In the genomic region with DNA sequence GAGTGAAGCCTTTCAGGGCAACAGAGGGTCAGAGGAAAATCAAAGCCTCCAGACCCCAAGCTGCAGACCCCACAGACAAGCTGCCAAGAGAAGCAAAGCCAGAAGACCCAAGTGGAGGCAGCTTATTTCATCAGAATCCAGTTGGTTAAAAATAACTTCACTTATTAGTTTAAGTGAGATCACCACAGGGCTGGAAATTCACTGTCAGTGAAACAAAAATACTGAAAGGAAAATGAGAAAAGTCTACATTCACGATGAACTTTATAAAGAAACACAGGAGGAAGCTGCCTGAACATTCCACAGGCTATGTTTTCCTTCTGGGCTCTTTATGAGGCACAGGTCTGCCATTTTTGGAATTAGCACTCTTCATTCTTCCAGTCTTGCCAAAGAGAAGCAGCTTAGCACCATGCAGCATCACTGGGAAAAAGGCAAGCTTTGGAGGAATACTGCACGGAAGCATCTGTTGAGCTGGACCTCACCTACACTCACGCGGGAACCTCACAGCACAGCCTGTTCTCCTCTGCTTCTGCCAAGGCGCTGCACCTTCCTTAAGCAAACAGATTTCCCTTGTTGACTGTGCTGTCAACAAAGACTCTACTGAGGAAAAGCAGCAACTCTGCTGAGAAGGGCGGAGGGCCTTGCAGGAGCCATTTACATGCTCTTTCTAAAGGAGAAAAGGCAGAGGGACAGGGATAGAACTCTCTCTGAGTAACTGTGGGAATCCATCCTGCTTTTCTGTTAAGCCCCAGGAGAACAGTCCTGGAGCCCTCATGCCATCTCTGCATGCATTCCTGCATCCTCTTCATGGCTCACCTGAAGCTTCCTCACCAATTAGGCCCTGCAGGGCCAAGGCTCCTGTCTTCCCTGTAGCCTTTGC, we compare ENCODE assay signal across 20 cellular contexts. TPM values are rescaled to one million over a fixed set of nuclear protein-coding genes. Genes with fewer than 3 reads are reported as not detected.
DNase-seq lines count a peak whose midpoint lies in the region; ATAC-seq, FAIRE-seq and TF ChIP-seq lines count a peak whose summit lies in the region.
"Had no signal": no experiment of that assay in that cellular context is flagged by ENCODE, and none has a peak within 500 bp of the region (broad histone marks: within the 10 kb centered on the region; RNA-seq: fewer than 3 reads in every experiment).

No MANE protein-coding gene starts in this region.

- TF ChIP-seq RAD21 in HepG2 (CRISPR knock-in tag; IDR thresholded peaks at IDR 0.05) = no peak

- H3K27ac ChIP-seq in HepG2 (ENCODE audit: extremely low read length, insufficient read depth, low read length) (no peak overlapping the region), right lobe of liver (no peak overlapping the region)

- no peak for DNase-seq in HepG2 (ENCODE audit: low spot score)
- DNase-seq in right lobe of liver = no peak
- peak; percentile 3 for DNase-seq in fibroblast of peridontal ligament (ENCODE audit: extremely low read depth)
- no peak for DNase-seq in osteocyte (ENCODE audit: extremely low spot score, unreplicated experiment)
- DNase-seq in D721Med (ENCODE audit: insufficient read length, low spot score) = no peak
- no peak for DNase-seq in left cardiac atrium
- DNase-seq: activated CD4-positive, alpha-beta T cell treated with anti-CD3 and anti-CD28 coated beads for 1 hour; activated gamma-delta T cell; CD4-positive, alpha-beta T cell; glutamatergic neuron; Karpas-422; NCI-H1436; NCI-H345; nucleus accumbens; SHP77 treated with DMSO at 0.1 percent for 48 hours; small intestine had no signal

- no peak overlapping the region for H2AFZ ChIP-seq in HepG2 (ENCODE audit: low read length)

- peaks cover 24% of the 10 kb centered on the region for H3K4me1 Mint-ChIP-seq in osteocyte (ENCODE audit: unreplicated experiment)

- no peak overlapping the region for H3K4me3 ChIP-seq in HepG2 (replicated peaks in 1 of 3; ENCODE audit: insufficient read depth in 1 of 3, low read depth in 2 of 3, low read length in 3 of 3)
- H3K4me3 ChIP-seq in right lobe of liver = no peak overlapping the region

- POLR2A ChIA-PET in HepG2 (lab: Yijun Ruan, JAX) = no interaction called here

- no peaks in the 10 kb centered on the region for H4K20me1 ChIP-seq in HepG2 (ENCODE audit: insufficient read depth, low read length)

- H3K27ac Mint-ChIP-seq in osteocyte (ENCODE audit: unreplicated experiment) = peak overlapping the region; percentile 97
- H3K27ac Mint-ChIP-seq: CD4-positive, alpha-beta T cell; T-helper 2 cell treated with Interferon-gamma antibody and Interleukin-4, amounts not matched to agents 5 μg/mL and 100 μg/mL, for 36 hours had no signal

- in situ Hi-C loops in HepG2 (cut with HindIII; ENCODE audit: extremely low pct_ligation_motif_present, low pct_unique_long_range_greater_than_20kb) = no loop called here

- no peaks in the 10 kb centered on the region for H3K27me3 Mint-ChIP-seq in osteocyte (ENCODE audit: unreplicated experiment)

- TF ChIP-seq POLR2A in HepG2 (IDR thresholded peaks at IDR 0.05; ENCODE audit: insufficient read depth in 1 of 2, low read depth in 2 of 2, low read length in 2 of 2) (no peak), right lobe of liver (IDR thresholded peaks at IDR 0.05) (no peak)

- no TSS peak for BruUV-seq in HepG2 (replicated peaks; lab: Mats Ljungman, UMichigan)

- H3K79me2 ChIP-seq in HepG2 (ENCODE audit: insufficient read depth, low read length) = no peaks in the 10 kb centered on the region

- peaks cover 0 to 14% of the 10 kb centered on the region in 2 experiments; a peak in 2 of 5 replicates for H3K27me3 ChIP-seq in HepG2 (ENCODE audit: control insufficient read depth in 1 of 2, insufficient read depth in 2 of 2, low read length in 2 of 2)
- no peaks in the 10 kb centered on the region for H3K27me3 ChIP-seq in right lobe of liver

- H3K36me3 ChIP-seq in HepG2 (replicated peaks in 1 of 2; ENCODE audit: control insufficient read depth in 1 of 2, insufficient read depth in 2 of 2, low read length in 2 of 2) (no peaks in the 10 kb centered on the region), right lobe of liver (no peaks in the 10 kb centered on the region)

- CTCF ChIA-PET in HepG2 (lab: Yijun Ruan, JAX; ENCODE audit: low intra/inter-chr PET ratio, low total read pairs) = no interaction called here

- FAIRE-seq in HepG2 (lab: Jason Lieb, UNC) (no peak), D721Med (lab: Jason Lieb, UNC) (no peak)
- FAIRE-seq: small intestine, urothelium cell line had no signal

- ATAC-seq in HepG2 (0 out of 3 replicates have a peak, but pooled peaks have one; percentile 23), right lobe of liver (no peak), GM21717 (IDR thresholded peaks at IDR 0.05; ENCODE audit: unreplicated experiment) (no peak), left cardiac atrium (no peak), HG03565 (IDR thresholded peaks at IDR 0.05; ENCODE audit: unreplicated experiment) (no peak)

- no peak overlapping the region for H3K4me2 ChIP-seq in HepG2 (ENCODE audit: low read depth, low read length)

- TF ChIP-seq EP300 in HepG2 (IDR thresholded peaks at IDR 0.05; ENCODE audit: low read depth in 2 of 2, low read length in 2 of 2) (no peak), HepG2 (CRISPR knock-in tag; IDR thresholded peaks at IDR 0.05; ENCODE audit: borderline replicate concordance) (no peak)

- H3K9ac ChIP-seq in HepG2 (ENCODE audit: insufficient read depth, low read depth, low read length) = no peak overlapping the region

- H3K4me1 ChIP-seq in HepG2 (ENCODE audit: insufficient read depth, low read length) (peaks cover 7% of the 10 kb centered on the region; the same call in 1 of the 2 replicates), right lobe of liver (no peaks in the 10 kb centered on the region)

- no peak overlapping the region for H3K4me3 Mint-ChIP-seq in osteocyte (ENCODE audit: unreplicated experiment)
- H3K4me3 Mint-ChIP-seq: CD4-positive, alpha-beta T cell; T-helper 2 cell treated with Interferon-gamma antibody and Interleukin-4, amounts not matched to agents 5 μg/mL and 100 μg/mL, for 36 hours had no signal

- no peaks in the 10 kb centered on the region for H3K9me3 Mint-ChIP-seq in osteocyte (ENCODE audit: unreplicated experiment)
- H3K9me3 Mint-ChIP-seq: CD4-positive, alpha-beta T cell; T-helper 2 cell treated with Interferon-gamma antibody and Interleukin-4, amounts not matched to agents 5 μg/mL and 100 μg/mL, for 36 hours had no signal

- TF ChIP-seq CTCF in HepG2 (CRISPR knock-in tag; IDR thresholded peaks at IDR 0.05) (no peak), right lobe of liver (IDR thresholded peaks at IDR 0.05) (no peak), osteocyte (IDR thresholded peaks at IDR 0.05) (no peak), D721Med (IDR thresholded peaks at IDR 0.05; ENCODE audit: insufficient read depth, missing control alignments) (no peak)

- intact Hi-C loops in HepG2 (cut with micrococcal nuclease; ENCODE audit: unreplicated experiment) = no loop called here
- intact Hi-C loops in right lobe of liver (cut with DNase I) = no loop called here
- intact Hi-C loops in left cardiac atrium (cut with DNase I) = no loop called here

- 40% methylated on average over 6 of the region's 6 CpGs for WGBS in HepG2 (ENCODE audit: low lambda C conversion rate)
- 48% methylated on average over 6 of the region's 6 CpGs for WGBS in right lobe of liver (ENCODE audit: insufficient coverage, low coverage, low lambda C conversion rate, missing lambda C conversion rate)

- H3K9me3 ChIP-seq in HepG2 (ENCODE audit: low read length) = no peaks in the 10 kb centered on the region
- H3K9me3 ChIP-seq in right lobe of liver = no peaks in the 10 kb centered on the region

- peaks cover 11% of the 10 kb centered on the region for H3K36me3 Mint-ChIP-seq in osteocyte (ENCODE audit: unreplicated experiment)

TF ChIP-seq in HepG2, 621 proteins besides CTCF, POLR2A, EP300 and RAD21:
- TF ChIP-seq SIX1 (CRISPR knock-in tag; IDR thresholded peaks at IDR 0.05; ENCODE audit: borderline replicate concordance) (no peak), RFX3 (CRISPR knock-in tag; IDR thresholded peaks at IDR 0.05) (no peak), ZNF672 (CRISPR knock-in tag; IDR thresholded peaks at IDR 0.05) (no peak), ZNF616 (CRISPR knock-in tag; IDR thresholded peaks at IDR 0.05; ENCODE audit: low read depth) (no peak), ZNF558 (CRISPR knock-in tag; IDR thresholded peaks at IDR 0.05; ENCODE audit: borderline replicate concordance) (no peak)

RNA-seq across cellular contexts. Expression of gene SUSD5, which starts 15.8 kb away (rescaled TPM):
- total RNA-seq in HepG2 (2016; rRNA removed; fragmentation: Illumina TruSeq; extraction: Trizol) = not detected in 2 replicates
- total RNA-seq in HepG2 (2016; cell fraction: cytosol; rRNA removed; fragmentation: Illumina TruSeq; extraction: Trizol; ENCODE audit: low read depth) = not detected in 2 replicates
- not detected in 2 replicates for total RNA-seq in HepG2 (2016; cell fraction: insoluble cytoplasmic fraction; rRNA removed; fragmentation: Illumina TruSeq; extraction: Trizol)
- not detected in 2 replicates for total RNA-seq in HepG2 (2016; cell fraction: membrane; rRNA removed; fragmentation: Illumina TruSeq; extraction: Trizol)
- total RNA-seq in HepG2 (2016; cell fraction: nucleus; rRNA removed; fragmentation: Illumina TruSeq; extraction: Trizol) = not detected in 2 replicates
- not detected in 2 replicates for polyA plus RNA-seq in HepG2 (2011; rRNA removed)
- not detected in 2 replicates for polyA plus RNA-seq in HepG2 (2011; cell fraction: cytosol; rRNA removed)
- polyA plus RNA-seq in HepG2 (2011; cell fraction: nucleus; rRNA removed) = not detected in 2 replicates
- polyA plus RNA-seq in HepG2 (2012) = not detected in 2 replicates
- polyA plus RNA-seq in HepG2 (2016; cell fraction: cytosol; fragmentation: Illumina TruSeq; extraction: Trizol; ENCODE audit: low read depth) = not detected in 2 replicates
- not detected in 2 replicates for polyA plus RNA-seq in HepG2 (2016; cell fraction: insoluble cytoplasmic fraction; fragmentation: Illumina TruSeq; extraction: Trizol; ENCODE audit: low read depth)
- not detected in 2 replicates for polyA plus RNA-seq in HepG2 (2016; cell fraction: membrane; fragmentation: Illumina TruSeq; extraction: Trizol; ENCODE audit: low read depth)
- not detected in 2 replicates for polyA plus RNA-seq in HepG2 (2016; cell fraction: nucleus; fragmentation: Illumina TruSeq; extraction: Trizol; ENCODE audit: insufficient read depth, low read depth)
- not detected in 2 replicates for polyA minus RNA-seq in HepG2 (2011; rRNA and poly(A)+ RNA removed; ENCODE audit: low replicate concordance)
- not detected in 2 replicates for polyA minus RNA-seq in HepG2 (2011; cell fraction: cytosol; rRNA and poly(A)+ RNA removed)
- polyA minus RNA-seq in HepG2 (2011; cell fraction: nucleus; rRNA and poly(A)+ RNA removed) = not detected in 2 replicates
- total RNA-seq in right lobe of liver = under 1 TPM in 4 of 6 experiments, not detected in 2; 0.05 to 0.20 (median 0.16) TPM
- total RNA-seq in osteocyte = 22.7 and 25.5 TPM in 2 replicates
- total RNA-seq in left cardiac atrium = under 1 TPM; 0.60 to 0.82 TPM
- total RNA-seq: CD4-positive, alpha-beta T cell had no signal

Comparison
In these comparisons a context has a peak if more than half of its experiments do, and no peak if none do; other contexts are left out.
1. RNA of gene SUSD5, which starts 15.8 kb away (total RNA-seq): 22.7 to 25.5 TPM in osteocyte; 0.60 to 0.82 TPM in left cardiac atrium, 0.05 to 0.20 TPM in right lobe of liver and not detected in HepG2; every median in the first group is over 10 times any median in the second.